ENCODE assay signal across 10 cellular contexts in genomic region chr1:15953294-15953771, GRCh38. TPM values are rescaled to one million over a fixed set of nuclear protein-coding genes. Genes with fewer than 3 reads are reported as not detected.
DNase-seq lines count a peak whose midpoint lies in the region; ATAC-seq and TF ChIP-seq lines count a peak whose summit lies in the region.
"Had no signal": no experiment of that assay in that cellular context is flagged by ENCODE, and none has a peak within 500 bp of the region (broad histone marks: within the 10 kb centered on the region; RNA-seq: fewer than 3 reads in every experiment).

No MANE protein-coding gene starts in this region.

- POLR2A ChIA-PET in CD4-positive, alpha-beta T cell (lab: Charles Lee) = no interaction called here
- POLR2A ChIA-PET in PC-9 (lab: Charles Lee; ENCODE audit: unreplicated experiment) = no interaction called here

- H3K4me3 ChIP-seq in PC-9 (no peak overlapping the region), sigmoid colon (no peak overlapping the region)
- H3K4me3 ChIP-seq: spleen had no signal

- H3K4me2 ChIP-seq in PC-9 = peak overlapping the region; percentile 40; the same call in 1 of the 2 replicates

- no peak overlapping the region for H2AFZ ChIP-seq in PC-9

- DNase-seq in CD4-positive, alpha-beta T cell = no peak
- DNase-seq in PC-9 (no peak), dermis blood vessel endothelial cell (peak; percentile 47), sigmoid colon (no peak), NCI-H1436 (lab: John Stamatoyannopoulos, UW) (no peak), GM13977 (ENCODE audit: low spot score) (no peak), GDM1 (lab: John Stamatoyannopoulos, UW) (no peak)
- DNase-seq: spleen had no signal

- H3F3A ChIP-seq in PC-9 (ENCODE audit: insufficient read depth, low read depth) = peaks cover 10% of the 10 kb centered on the region; the same call in 1 of the 2 replicates

- H4K20me1 ChIP-seq in PC-9 (ENCODE audit: insufficient read depth) = no peaks in the 10 kb centered on the region

- no peak for ATAC-seq in CD4-positive, alpha-beta T cell (ENCODE audit: poor library complexity)
- ATAC-seq in HG02571 (IDR thresholded peaks at IDR 0.05; ENCODE audit: unreplicated experiment) = no peak

- peaks cover 30% of the 10 kb centered on the region for H3K4me1 ChIP-seq in PC-9 (replicated peaks; ENCODE audit: insufficient read depth)
- H3K4me1 ChIP-seq in sigmoid colon = peaks cover 0 to 81% (median 78%) of the 10 kb centered on the region in 4 donors

- intact Hi-C loops in CD4-positive, alpha-beta T cell (cut with DNase I, micrococcal nuclease) = loop anchor here in 1 of 2 experiments (2.0 kb wide), 1 partner anchor 21 kb away; no protein-coding TSS in a partner anchor
- intact Hi-C loops in PC-9 (cut with micrococcal nuclease; ENCODE audit: unreplicated experiment) = no loop called here
- intact Hi-C loops in sigmoid colon (cut with DNase I) = no loop called here

- WGBS in sigmoid colon, 2 donors = 93 to 94% methylated on average over 11 of the region's 11 CpGs

- in situ Hi-C loops in GM13977 (cut with MboI; ENCODE audit: low pct_unique_long_range_greater_than_20kb, low sequenced_read_pairs, unreplicated experiment) = no loop called here

- TSS peak; percentile 35 for BruUV-seq in PC-9 (replicated peaks; lab: Mats Ljungman, UMichigan)

- peaks cover 33% of the 10 kb centered on the region for H3K36me3 Mint-ChIP-seq in CD4-positive, alpha-beta T cell (ENCODE audit: low read depth)

- CTCF ChIA-PET in CD4-positive, alpha-beta T cell (lab: Charles Lee) = no interaction called here
- CTCF ChIA-PET in PC-9 (lab: Charles Lee) = no interaction called here

- H3K79me2 ChIP-seq in PC-9 (ENCODE audit: low read depth) = peaks cover 16% of the 10 kb centered on the region; the same call in 1 of the 2 replicates

- no peaks in the 10 kb centered on the region for H3K27me3 ChIP-seq in CD4-positive, alpha-beta T cell (ENCODE audit: control insufficient read depth, insufficient read depth, low read length)
- H3K27me3 ChIP-seq in PC-9 (ENCODE audit: insufficient read depth, low read depth) = no peaks in the 10 kb centered on the region
- no peaks in the 10 kb centered on the region for H3K27me3 ChIP-seq in sigmoid colon
- H3K27me3 ChIP-seq: spleen had no signal

- H3K9me2 ChIP-seq in PC-9 (ENCODE audit: insufficient read depth) = no peaks in the 10 kb centered on the region

- no peak overlapping the region for H3K27ac ChIP-seq in CD4-positive, alpha-beta T cell (ENCODE audit: low read depth, low read length)
- H3K27ac ChIP-seq in PC-9 = peak overlapping the region; percentile 58
- peak overlapping the region; percentile 29 to 96 (median 60) for H3K27ac ChIP-seq in sigmoid colon

- no peaks in the 10 kb centered on the region for H3K27me3 Mint-ChIP-seq in CD4-positive, alpha-beta T cell

- H3K27ac Mint-ChIP-seq in CD4-positive, alpha-beta T cell = peak overlapping the region; percentile 71

- H3K9me3 ChIP-seq in CD4-positive, alpha-beta T cell (ENCODE audit: control insufficient read depth, low read length) = no peaks in the 10 kb centered on the region
- H3K9me3 ChIP-seq in PC-9 (ENCODE audit: insufficient read depth, low read depth) (no peaks in the 10 kb centered on the region), sigmoid colon (no peaks in the 10 kb centered on the region)
- H3K9me3 ChIP-seq: spleen had no signal

- H3K9me3 Mint-ChIP-seq in CD4-positive, alpha-beta T cell = no peaks in the 10 kb centered on the region

- TF ChIP-seq EP300 in sigmoid colon (IDR thresholded peaks at IDR 0.05) = no peak

- no peak for TF ChIP-seq POLR2A in sigmoid colon (IDR thresholded peaks at IDR 0.05)

- H3K36me3 ChIP-seq in PC-9 (ENCODE audit: low read depth) (no peaks in the 10 kb centered on the region), sigmoid colon (no peaks in the 10 kb centered on the region)

- TF ChIP-seq CTCF in CD4-positive, alpha-beta T cell (IDR thresholded peaks at IDR 0.05) = no peak
- TF ChIP-seq CTCF in PC-9 (conservative IDR thresholded peaks at IDR 0.05) (no peak), sigmoid colon (IDR thresholded peaks at IDR 0.05) (no peak), GM13977 (IDR thresholded peaks at IDR 0.05; ENCODE audit: extremely low read depth, insufficient read depth, missing control alignments) (no peak)

- no peak overlapping the region for H3K4me3 Mint-ChIP-seq in CD4-positive, alpha-beta T cell

- peaks cover 90% of the 10 kb centered on the region for H3K4me1 Mint-ChIP-seq in CD4-positive, alpha-beta T cell (ENCODE audit: low read depth)

RNA-seq across cellular contexts. Expression of gene ZBTB17, which starts 22.6 kb away (rescaled TPM):
- total RNA-seq in CD4-positive, alpha-beta T cell = 10 to 100 TPM; 70.2 to 78.1 TPM
- total RNA-seq in PC-9 (2021) (17.4 and 24.2 TPM in 2 replicates), dermis blood vessel endothelial cell (45.6 and 49.7 TPM in 2 replicates), sigmoid colon (10 to 100 TPM; 22.1 to 38.5 (median 26.5) TPM)
- polyA plus RNA-seq in sigmoid colon = 10 to 100 TPM; 17.4 to 38.7 (median 18.3) TPM

RNA-seq across cellular contexts. Expression of gene SRARP, which starts 50.7 kb away (rescaled TPM):
- not detected for total RNA-seq in CD4-positive, alpha-beta T cell
- total RNA-seq in PC-9 (2021) = not detected in 2 replicates
- 0.28 and 0.51 TPM in 2 replicates for total RNA-seq in dermis blood vessel endothelial cell
- not detected for total RNA-seq in sigmoid colon
- under 1 TPM in 1 of 3 donors, not detected in 2; under 0.01 TPM for polyA plus RNA-seq in sigmoid colon
- total RNA-seq: spleen, ureter had no signal
- polyA plus RNA-seq: spleen had no signal
